In genomic region chr6:107066697-107067659, GRCh38 we compare ENCODE assay signal across 14 cellular contexts. TPM values are rescaled to one million over a fixed set of nuclear protein-coding genes. Genes with fewer than 3 reads are reported as not detected.
DNase-seq lines count a peak whose midpoint lies in the region; ATAC-seq, FAIRE-seq and TF ChIP-seq lines count a peak whose summit lies in the region.
"Had no signal": no experiment of that assay in that cellular context is flagged by ENCODE, and none has a peak within 500 bp of the region (broad histone marks: within the 10 kb centered on the region; RNA-seq: fewer than 3 reads in every experiment).

No MANE protein-coding gene starts in this region.

- peak overlapping the region; percentile 68 for H3K27ac Mint-ChIP-seq in T-helper 2 cell treated with Interferon-gamma antibody and Interleukin-4, amounts not matched to agents 5 μg/mL and 100 μg/mL, for 36 hours
- H3K27ac Mint-ChIP-seq in mesothelial cell of epicardium: peak overlapping the region; percentile 34

- FAIRE-seq in GM12892 (lab: Jason Lieb, UNC): peak; percentile 83
- FAIRE-seq: keratinocyte had no signal

- DNase-seq in GM12892 (ENCODE audit: insufficient read length) (no peak), mesothelial cell of epicardium (ENCODE audit: low spot score in 2 of 2, unreplicated experiment in 2 of 2) (no peak), SKM-1 treated with dmso at 0.1 percent for 144 hours (lab: John Stamatoyannopoulos, UW; ENCODE audit: unreplicated experiment) (no peak), NCI-H1436 treated with DMSO at 0.1 percent for 48 hours (lab: John Stamatoyannopoulos, UW) (no peak)
- peak; percentile 63 for DNase-seq in T-helper 2 cell treated with Interferon-gamma antibody and Interleukin-4, amounts not matched to agents 5 μg/mL and 100 μg/mL, for 36 hours (ENCODE audit: low spot score)
- DNase-seq: activated CD8-positive, alpha-beta memory T cell treated with anti-CD3 and anti-CD28 coated beads, Interleukin-2, amount 50 U/mL, for 48 hours; Karpas-422; NCI-H526; right cardiac atrium; T-helper 9 cell had no signal

- no peak for TF ChIP-seq POLR2A in GM12892 (IDR thresholded peaks at IDR 0.05; ENCODE audit: low read depth, low read length)

- peak; percentile 55 for ATAC-seq in GM21529 (IDR thresholded peaks at IDR 0.05; ENCODE audit: unreplicated experiment)
- ATAC-seq in GM21447 (IDR thresholded peaks at IDR 0.05; ENCODE audit: unreplicated experiment): no peak
- ATAC-seq: right cardiac atrium had no signal

- peaks cover 4% of the 10 kb centered on the region for H3K36me3 Mint-ChIP-seq in T-helper 2 cell treated with Interferon-gamma antibody and Interleukin-4, amounts not matched to agents 5 μg/mL and 100 μg/mL, for 36 hours (ENCODE audit: low read depth)
- H3K36me3 Mint-ChIP-seq in mesothelial cell of epicardium: peaks cover 14% of the 10 kb centered on the region

- no peaks in the 10 kb centered on the region for H3K9me3 Mint-ChIP-seq in T-helper 2 cell treated with Interferon-gamma antibody and Interleukin-4, amounts not matched to agents 5 μg/mL and 100 μg/mL, for 36 hours
- H3K9me3 Mint-ChIP-seq in mesothelial cell of epicardium: no peaks in the 10 kb centered on the region
- H3K9me3 Mint-ChIP-seq: brain had no signal

- TF ChIP-seq CTCF in mesothelial cell of epicardium (IDR thresholded peaks at IDR 0.05; ENCODE audit: unreplicated experiment): no peak

- no peak overlapping the region for H3K4me3 Mint-ChIP-seq in T-helper 2 cell treated with Interferon-gamma antibody and Interleukin-4, amounts not matched to agents 5 μg/mL and 100 μg/mL, for 36 hours
- no peak overlapping the region for H3K4me3 Mint-ChIP-seq in mesothelial cell of epicardium
- H3K4me3 Mint-ChIP-seq: brain had no signal

- peaks cover 45% of the 10 kb centered on the region for H3K4me1 Mint-ChIP-seq in T-helper 2 cell treated with Interferon-gamma antibody and Interleukin-4, amounts not matched to agents 5 μg/mL and 100 μg/mL, for 36 hours (ENCODE audit: low read depth)
- H3K4me1 Mint-ChIP-seq in mesothelial cell of epicardium: peaks cover 14% of the 10 kb centered on the region

- H3K27me3 Mint-ChIP-seq in T-helper 2 cell treated with Interferon-gamma antibody and Interleukin-4, amounts not matched to agents 5 μg/mL and 100 μg/mL, for 36 hours (ENCODE audit: low read depth): no peaks in the 10 kb centered on the region
- peaks cover under 1% of the 10 kb centered on the region for H3K27me3 Mint-ChIP-seq in mesothelial cell of epicardium (ENCODE audit: low read depth)

RNA-seq across cellular contexts. Expression of gene MTRES1, which starts 39.0 kb away (rescaled TPM):
- 21.8 TPM for polyA plus RNA-seq in GM12892 (2012; ENCODE audit: missing spikeins)
- total RNA-seq in mesothelial cell of epicardium: 16.6 to 18.7 TPM (median 17.3 TPM) in 3 replicates

RNA-seq across cellular contexts. Expression of gene BEND3, which starts 48.3 kb away (rescaled TPM):
- 1.8 TPM for polyA plus RNA-seq in GM12892 (2012; ENCODE audit: missing spikeins)
- total RNA-seq in mesothelial cell of epicardium: 10.3 to 10.5 TPM (median 10.4 TPM) in 3 replicates
